ENCODE assay signal across 8 cellular contexts in genomic region chr6:116101790-116102189, GRCh38. TPM values are rescaled to one million over a fixed set of nuclear protein-coding genes. Genes with fewer than 3 reads are reported as not detected.
DNase-seq lines count a peak whose midpoint lies in the region; ATAC-seq lines count a peak whose summit lies in the region.

No MANE protein-coding gene starts in this region.

- POLR2A ChIA-PET in activated CD8-positive, alpha-beta T cell treated with anti-CD3 and anti-CD28 coated beads, Interleukin-2, amount 10 ng/mL, durations not matched to agents 7 days and 5 days (lab: Charles Lee), result interaction anchor here (1.0 to 1.6 kb wide), 2 partner anchors 177 to 469 kb away, joined by 3 to 5 read pairs; partner anchors contain the start of genes RWDD1 and TSPYL1

- peaks cover 17% of the 10 kb centered on the region for H3K4me1 ChIP-seq in iPS-20b (ENCODE audit: insufficient read depth, low read length)

- H3K27me3 ChIP-seq in iPS-20b (ENCODE audit: insufficient read depth, low read length), result peaks cover 7% of the 10 kb centered on the region; the same call in 1 of the 2 replicates

- H3K9ac ChIP-seq in iPS-20b (ENCODE audit: low read depth, low read length), result peak overlapping the region; percentile 89; the same call in 1 of the 2 replicates

- DNase-seq in DMS 273 (lab: John Stamatoyannopoulos, UW; ENCODE audit: unreplicated experiment), result peak; percentile 24
- DNase-seq in DMS 273 treated with DMSO at 0.1 percent for 48 hours (lab: John Stamatoyannopoulos, UW), result no peak
- no peak for DNase-seq in activated CD8-positive, alpha-beta T cell treated with anti-CD3 and anti-CD28 coated beads, Interleukin-2, amount 10 ng/mL, durations not matched to agents 7 days and 5 days
- DNase-seq in stimulated activated naive CD8-positive, alpha-beta T cell treated with anti-CD3 and anti-CD28 coated beads, Interleukin-15, amount 100 ng/mL, for 72 hours, result no peak
- no peak for DNase-seq in left lobe of liver (ENCODE audit: low spot score)
- no peak for DNase-seq in NCI-H69 (lab: John Stamatoyannopoulos, UW)

- peak overlapping the region; percentile 87 for H3K27ac Mint-ChIP-seq in activated CD8-positive, alpha-beta T cell treated with anti-CD3 and anti-CD28 coated beads, Interleukin-2, amount 10 ng/mL, durations not matched to agents 7 days and 5 days
- peak overlapping the region; percentile 70 to 74 for H3K27ac Mint-ChIP-seq in stimulated activated naive CD8-positive, alpha-beta T cell treated with anti-CD3 and anti-CD28 coated beads, Interleukin-15, amount 100 ng/mL, for 72 hours

- peak overlapping the region; percentile 80 for H3K4me3 ChIP-seq in iPS-20b (ENCODE audit: low read length)

- H3K9me3 Mint-ChIP-seq in activated CD8-positive, alpha-beta T cell treated with anti-CD3 and anti-CD28 coated beads, Interleukin-2, amount 10 ng/mL, durations not matched to agents 7 days and 5 days (ENCODE audit: insufficient read depth), result no peaks in the 10 kb centered on the region
- H3K9me3 Mint-ChIP-seq in stimulated activated naive CD8-positive, alpha-beta T cell treated with anti-CD3 and anti-CD28 coated beads, Interleukin-15, amount 100 ng/mL, for 72 hours, result no peaks in the 10 kb centered on the region

- peak overlapping the region; percentile 88 for H3K4me3 Mint-ChIP-seq in activated CD8-positive, alpha-beta T cell treated with anti-CD3 and anti-CD28 coated beads, Interleukin-2, amount 10 ng/mL, durations not matched to agents 7 days and 5 days
- H3K4me3 Mint-ChIP-seq in stimulated activated naive CD8-positive, alpha-beta T cell treated with anti-CD3 and anti-CD28 coated beads, Interleukin-15, amount 100 ng/mL, for 72 hours, result peak overlapping the region; percentile 93 to 95

- H3K36me3 ChIP-seq in iPS-20b (ENCODE audit: insufficient read depth, low read depth, low read length), result no peaks in the 10 kb centered on the region

- H3K4me1 Mint-ChIP-seq in activated CD8-positive, alpha-beta T cell treated with anti-CD3 and anti-CD28 coated beads, Interleukin-2, amount 10 ng/mL, durations not matched to agents 7 days and 5 days (ENCODE audit: low read depth), result peaks cover 35% of the 10 kb centered on the region
- peaks cover 61% of the 10 kb centered on the region for H3K4me1 Mint-ChIP-seq in stimulated activated naive CD8-positive, alpha-beta T cell treated with anti-CD3 and anti-CD28 coated beads, Interleukin-15, amount 100 ng/mL, for 72 hours

- peaks cover 1% of the 10 kb centered on the region; the same call in 1 of the 2 replicates for H3K9me3 ChIP-seq in iPS-20b (ENCODE audit: insufficient read depth, low read depth, low read length)

- H3K27me3 Mint-ChIP-seq in activated CD8-positive, alpha-beta T cell treated with anti-CD3 and anti-CD28 coated beads, Interleukin-2, amount 10 ng/mL, durations not matched to agents 7 days and 5 days (ENCODE audit: low read depth), result peaks cover 2% of the 10 kb centered on the region
- no peaks in the 10 kb centered on the region for H3K27me3 Mint-ChIP-seq in stimulated activated naive CD8-positive, alpha-beta T cell treated with anti-CD3 and anti-CD28 coated beads, Interleukin-15, amount 100 ng/mL, for 72 hours

- CTCF ChIA-PET in activated CD8-positive, alpha-beta T cell treated with anti-CD3 and anti-CD28 coated beads, Interleukin-2, amount 10 ng/mL, durations not matched to agents 7 days and 5 days (lab: Charles Lee), result interaction anchor here (0.7 to 4.4 kb wide), 11 partner anchors 9 to 177 kb away, joined by 3 to 39 read pairs (median 3); no protein-coding TSS in a partner anchor

- H3K27ac ChIP-seq in iPS-20b (ENCODE audit: low read length), result peak overlapping the region; percentile 87

- peaks cover 4% of the 10 kb centered on the region for H3K36me3 Mint-ChIP-seq in activated CD8-positive, alpha-beta T cell treated with anti-CD3 and anti-CD28 coated beads, Interleukin-2, amount 10 ng/mL, durations not matched to agents 7 days and 5 days (ENCODE audit: low read depth)

- no peak for ATAC-seq in activated CD8-positive, alpha-beta T cell treated with anti-CD3 and anti-CD28 coated beads, Interleukin-2, amount 10 ng/mL, durations not matched to agents 7 days and 5 days
- no peak for ATAC-seq in stimulated activated naive CD8-positive, alpha-beta T cell treated with anti-CD3 and anti-CD28 coated beads, Interleukin-15, amount 100 ng/mL, for 72 hours
- no peak for ATAC-seq in GM18868 (IDR thresholded peaks at IDR 0.05; ENCODE audit: unreplicated experiment)
- ATAC-seq in left lobe of liver, result no peak

RNA-seq across cellular contexts. Expression of gene NT5DC1, which starts 1.1 kb away (rescaled TPM):
- total RNA-seq in activated CD8-positive, alpha-beta T cell treated with anti-CD3 and anti-CD28 coated beads, Interleukin-2, amount 10 ng/mL, durations not matched to agents 7 days and 5 days, result 10 to 100 TPM; 29.5 to 32.9 TPM
- 50.4 TPM for total RNA-seq in left lobe of liver

RNA-seq across cellular contexts. Expression of gene COL10A1, which starts 24.1 kb away (rescaled TPM):
- not detected for total RNA-seq in activated CD8-positive, alpha-beta T cell treated with anti-CD3 and anti-CD28 coated beads, Interleukin-2, amount 10 ng/mL, durations not matched to agents 7 days and 5 days
- not detected for total RNA-seq in left lobe of liver

RNA-seq across cellular contexts. Expression of gene FRK, which starts 41.1 kb away (rescaled TPM):
- under 1 TPM; 0.03 TPM for total RNA-seq in activated CD8-positive, alpha-beta T cell treated with anti-CD3 and anti-CD28 coated beads, Interleukin-2, amount 10 ng/mL, durations not matched to agents 7 days and 5 days
- total RNA-seq in left lobe of liver, result 12.6 TPM

Comparison
In these comparisons a context has a peak if more than half of its experiments do, and no peak if none do; other contexts are left out.
1. RNA of gene FRK, which starts 41.1 kb away (total RNA-seq): 12.6 TPM in left lobe of liver (single experiment); 0.03 TPM in activated CD8-positive, alpha-beta T cell treated with anti-CD3 and anti-CD28 coated beads, Interleukin-2, amount 10 ng/mL, durations not matched to agents 7 days and 5 days; every median in the first group is over 10 times any median in the second.